ENCODE assay signal across 17 cellular contexts in the genomic region with DNA sequence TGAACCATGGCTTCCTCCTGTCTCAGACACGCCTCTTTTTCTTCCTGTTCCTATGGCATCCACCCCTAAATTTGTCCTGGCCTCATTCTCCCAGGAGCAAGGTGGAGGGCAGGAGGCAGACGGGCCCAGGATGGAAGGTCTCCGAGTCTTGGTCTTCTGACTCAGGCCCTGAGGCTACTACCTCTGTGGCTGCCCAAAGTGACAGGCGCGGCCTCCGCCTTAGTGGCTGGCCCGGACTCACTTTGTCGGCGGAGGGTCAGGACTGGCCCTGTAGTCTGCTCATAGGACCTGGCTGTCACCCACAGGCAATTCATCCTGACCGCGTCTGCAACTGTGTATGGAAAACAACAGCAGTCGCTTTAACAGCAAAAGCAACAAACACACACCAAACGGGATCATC.
DNase-seq lines count a peak whose midpoint lies in the region; ATAC-seq and TF ChIP-seq lines count a peak whose summit lies in the region.
"Had no signal": no experiment of that assay in that cellular context is flagged by ENCODE, and none has a peak within 500 bp of the region (broad histone marks: within the 10 kb centered on the region; RNA-seq: fewer than 3 reads in every experiment).

No MANE protein-coding gene starts in this region.

- peak overlapping the region in 1 of 2 experiments; percentile 69 for H3K14ac ChIP-seq in mesenchymal stem cell (ENCODE audit: low read length in 2 of 2)
- peak overlapping the region; percentile 35 for H3K14ac ChIP-seq in trophoblast cell (ENCODE audit: low read length)

- H3K27ac ChIP-seq in mesenchymal stem cell (ENCODE audit: low read length, poor library complexity, severe bottlenecking): no peak overlapping the region
- H3K27ac ChIP-seq in trophoblast cell (ENCODE audit: low read depth, low read length): no peak overlapping the region
- no peak overlapping the region for H3K27ac ChIP-seq in gastroesophageal sphincter

- peaks cover 1% of the 10 kb centered on the region for H3K36me3 Mint-ChIP-seq in central memory CD8-positive, alpha-beta T cell (ENCODE audit: insufficient read depth)

- peak overlapping the region; percentile 30 for H3K27ac Mint-ChIP-seq in central memory CD8-positive, alpha-beta T cell (ENCODE audit: low read depth)

- peak overlapping the region; percentile 52 for H2BK15ac ChIP-seq in mesenchymal stem cell (ENCODE audit: low read depth, poor library complexity, severe bottlenecking)

- no peak for DNase-seq in central memory CD8-positive, alpha-beta T cell (ENCODE audit: low spot score in 2 of 2)
- DNase-seq in mesenchymal stem cell (no peak), trophoblast cell (peak; percentile 54 to 61), amygdala (lab: John Stamatoyannopoulos, UW) (no peak)
- DNase-seq: ACHN; BE2C; C1 segment of cervical spinal cord; CD4-positive, CD25-positive, alpha-beta regulatory T cell; CD8-positive, alpha-beta memory T cell; COR-L47; DMS 273 treated with DMSO at 0.1 percent for 48 hours; DMS53; DND-41; GOT3; H9 had no signal

- H3K4me1 ChIP-seq in mesenchymal stem cell (ENCODE audit: control insufficient read depth, insufficient read depth, low read depth, low read length) (peaks cover 7% of the 10 kb centered on the region), trophoblast cell (ENCODE audit: control insufficient read depth in 1 of 2, insufficient read depth in 2 of 2, low read length in 2 of 2) (peaks cover 13 to 15% of the 10 kb centered on the region in 2 experiments), gastroesophageal sphincter (no peaks in the 10 kb centered on the region)
- H3K4me1 ChIP-seq: BE2C had no signal

- ATAC-seq in central memory CD8-positive, alpha-beta T cell (replicated peaks; ENCODE audit: extremely low read depth, poor library complexity, severe bottlenecking): no peak
- ATAC-seq in gastroesophageal sphincter (no peak), GM19467 (IDR thresholded peaks at IDR 0.05; ENCODE audit: unreplicated experiment) (no peak)

- H2BK120ac ChIP-seq in mesenchymal stem cell (ENCODE audit: low read depth, low read length) (no peak overlapping the region), trophoblast cell (ENCODE audit: insufficient read depth, low read length, poor library complexity) (no peak overlapping the region)

- no peak for TF ChIP-seq POLR2A in gastroesophageal sphincter (IDR thresholded peaks at IDR 0.05)

- H3K9me3 Mint-ChIP-seq in central memory CD8-positive, alpha-beta T cell: no peaks in the 10 kb centered on the region

- no peak for TF ChIP-seq EP300 in gastroesophageal sphincter (IDR thresholded peaks at IDR 0.05)

- H2AK5ac ChIP-seq in mesenchymal stem cell (ENCODE audit: low read length, severe bottlenecking): peak overlapping the region; percentile 39
- H2AK5ac ChIP-seq in trophoblast cell (ENCODE audit: low read length): peak overlapping the region; percentile 38

- peaks cover 0 to 10% of the 10 kb centered on the region in 2 experiments for H3K36me3 ChIP-seq in mesenchymal stem cell (ENCODE audit: control insufficient read depth in 1 of 2, insufficient read depth in 2 of 2, low read depth in 1 of 2, low read length in 2 of 2)
- H3K36me3 ChIP-seq in trophoblast cell (ENCODE audit: control insufficient read depth in 1 of 2, insufficient read depth in 2 of 2, low read length in 2 of 2): no peaks in the 10 kb centered on the region
- no peaks in the 10 kb centered on the region for H3K36me3 ChIP-seq in gastroesophageal sphincter
- H3K36me3 ChIP-seq: BE2C had no signal

- H3K4ac ChIP-seq in mesenchymal stem cell (ENCODE audit: low read depth in 1 of 2, low read length in 2 of 2) (no peak overlapping the region), trophoblast cell (ENCODE audit: low read depth, low read length) (no peak overlapping the region)

- no peak overlapping the region for H2BK5ac ChIP-seq in mesenchymal stem cell (ENCODE audit: low read depth, low read length, poor library complexity, severe bottlenecking)
- no peak overlapping the region for H2BK5ac ChIP-seq in trophoblast cell (ENCODE audit: low read depth, low read length, poor library complexity)

- H2BK12ac ChIP-seq in mesenchymal stem cell (ENCODE audit: low read length in 2 of 2): peak overlapping the region; percentile 21 to 23
- no peak overlapping the region for H2BK12ac ChIP-seq in trophoblast cell (ENCODE audit: low read length)

- no peak overlapping the region for H3K23ac ChIP-seq in mesenchymal stem cell (ENCODE audit: low read length in 2 of 2)
- H3K23ac ChIP-seq in trophoblast cell (ENCODE audit: low read length): no peak overlapping the region

- H4K8ac ChIP-seq in mesenchymal stem cell (ENCODE audit: low read length) (no peak overlapping the region), trophoblast cell (ENCODE audit: low read depth, low read length) (no peak overlapping the region)

- H3K4me1 Mint-ChIP-seq in central memory CD8-positive, alpha-beta T cell: peaks cover 6% of the 10 kb centered on the region

- H3K79me1 ChIP-seq in mesenchymal stem cell (replicated peaks; ENCODE audit: low read length, poor library complexity, severe bottlenecking) (no peaks in the 10 kb centered on the region), trophoblast cell (ENCODE audit: low read length) (peaks cover 6% of the 10 kb centered on the region)

- no peak overlapping the region for H4K91ac ChIP-seq in mesenchymal stem cell (ENCODE audit: low read length)
- no peak overlapping the region for H4K91ac ChIP-seq in trophoblast cell (ENCODE audit: low read depth, low read length)

- H3K79me2 ChIP-seq in trophoblast cell (ENCODE audit: control insufficient read depth, insufficient read depth, low read length, poor library complexity): no peaks in the 10 kb centered on the region

- H3K9me3 ChIP-seq in mesenchymal stem cell (ENCODE audit: control insufficient read depth, low read length) (no peaks in the 10 kb centered on the region), trophoblast cell (ENCODE audit: insufficient read depth, low read depth, low read length) (peaks cover 5% of the 10 kb centered on the region), gastroesophageal sphincter (no peaks in the 10 kb centered on the region)
- H3K9me3 ChIP-seq: BE2C had no signal

- H2AFZ ChIP-seq in mesenchymal stem cell (ENCODE audit: low read depth, low read length) (no peak overlapping the region), trophoblast cell (ENCODE audit: insufficient read depth, low read length, poor library complexity) (no peak overlapping the region)

- H3K18ac ChIP-seq in mesenchymal stem cell (ENCODE audit: low read depth in 1 of 2, low read length in 2 of 2) (peak overlapping the region; percentile 28 to 85), trophoblast cell (ENCODE audit: low read length) (no peak overlapping the region)

- H3K9ac ChIP-seq in mesenchymal stem cell (ENCODE audit: low read length) (no peak overlapping the region), trophoblast cell (ENCODE audit: low read length) (no peak overlapping the region)

- no peak overlapping the region for H3K4me2 ChIP-seq in mesenchymal stem cell (ENCODE audit: low read length, poor library complexity, severe bottlenecking)
- H3K4me2 ChIP-seq in trophoblast cell (ENCODE audit: low read length): no peak overlapping the region

- H3K4me3 ChIP-seq in mesenchymal stem cell (ENCODE audit: insufficient read depth in 1 of 2, low read depth in 1 of 2, low read length in 2 of 2) (no peak overlapping the region), trophoblast cell (ENCODE audit: low read depth, low read length) (no peak overlapping the region), gastroesophageal sphincter (no peak overlapping the region)

- H4K12ac ChIP-seq in trophoblast cell (ENCODE audit: low read depth, low read length): no peak overlapping the region

- H3K4me3 Mint-ChIP-seq in central memory CD8-positive, alpha-beta T cell: no peak overlapping the region
- H3K4me3 Mint-ChIP-seq: CD8-positive, alpha-beta memory T cell; H9 had no signal

- WGBS in mesenchymal stem cell: 94% methylated on average over 13 of the region's 13 CpGs
- no CpG with 5 or more reads among the region's 13 CpGs for WGBS in trophoblast cell (ENCODE audit: extremely low coverage, insufficient coverage, insufficient read length)
- 90 to 95% methylated on average over 4 to 11 of the region's 13 CpGs for WGBS in gastroesophageal sphincter (ENCODE audit: low coverage in 1 of 2), 2 donors

- H3K27me3 ChIP-seq in mesenchymal stem cell (ENCODE audit: control insufficient read depth in 1 of 2, insufficient read depth in 1 of 2, low read length in 2 of 2): peaks cover 0 to 10% of the 10 kb centered on the region in 2 experiments
- H3K27me3 ChIP-seq in trophoblast cell (ENCODE audit: insufficient read depth, low read length): no peaks in the 10 kb centered on the region
- peaks cover 20% of the 10 kb centered on the region for H3K27me3 ChIP-seq in gastroesophageal sphincter
- H3K27me3 ChIP-seq: BE2C had no signal

- no peak for TF ChIP-seq CTCF in gastroesophageal sphincter (IDR thresholded peaks at IDR 0.05)

- H3K27me3 Mint-ChIP-seq in central memory CD8-positive, alpha-beta T cell: no peaks in the 10 kb centered on the region
- H3K27me3 Mint-ChIP-seq: CD8-positive, alpha-beta memory T cell had no signal

Comparison
In these comparisons a context has a peak if more than half of its experiments do, and no peak if none do; other contexts are left out.
1. DNase-seq: peak in trophoblast cell (2 of 2); none in central memory CD8-positive, alpha-beta T cell (0 of 2), mesenchymal stem cell (single experiment) and amygdala (0 of 56).